Comparison of ENCODE assay signal across 12 cellular contexts in genomic region chr6:3687847-3688246, GRCh38.
"Had no signal": no experiment of that assay in that cellular context is flagged by ENCODE, and none has a peak within 500 bp of the region (broad histone marks: within the 10 kb centered on the region; RNA-seq: fewer than 3 reads in every experiment).

No MANE protein-coding gene starts in this region.

- H3K27me3 ChIP-seq: brain microvascular endothelial cell, pancreas had no signal

- H3K9me3 ChIP-seq: pancreas, stomach had no signal

- H3K27ac ChIP-seq: brain microvascular endothelial cell, pancreas, stomach had no signal

- H3K4me3 ChIP-seq: pancreas, stomach had no signal

- H3K36me3 ChIP-seq: brain microvascular endothelial cell, pancreas, stomach had no signal

- H3K4me1 ChIP-seq: pancreas, stomach had no signal

- DNase-seq: activated CD4-positive, alpha-beta T cell treated with anti-CD3 and anti-CD28 coated beads, Interleukin-2, amount 50 U/mL, for 48 hours; activated CD8-positive, alpha-beta memory T cell treated with anti-CD3 and anti-CD28 coated beads, Interleukin-2, amount 10 ng/mL, durations not matched to agents 7 days and 5 days; activated effector memory CD4-positive, alpha-beta T cell treated with anti-CD3 and anti-CD28 coated beads, Interleukin-2, amount 50 U/mL, for 16 hours; activated T-cell treated with anti-CD3 and anti-CD28 coated beads, Interleukin-2, amount 50 U/mL, for 24 hours; brain microvascular endothelial cell; effector memory CD4-positive, alpha-beta T cell; pancreas; retina; stimulated activated CD4-positive, alpha-beta T cell treated with anti-CD3 and anti-CD28 coated beads, Interleukin-15, amount 100 ng/mL, for 24 hours; stimulated activated CD4-positive, alpha-beta T cell treated with anti-CD3 and anti-CD28 coated beads, Interleukin-4, amount 100 ng/mL, for 24 hours; stomach had no signal

- ATAC-seq: activated CD4-positive, CD25-positive, alpha-beta regulatory T cell treated with anti-CD3 and anti-CD28 coated beads, Interleukin-2, amount 50 U/mL, for 24 hours; activated CD8-positive, alpha-beta memory T cell treated with anti-CD3 and anti-CD28 coated beads, Interleukin-2, amount 10 ng/mL, durations not matched to agents 7 days and 5 days; pancreas had no signal
